In the genomic region with DNA sequence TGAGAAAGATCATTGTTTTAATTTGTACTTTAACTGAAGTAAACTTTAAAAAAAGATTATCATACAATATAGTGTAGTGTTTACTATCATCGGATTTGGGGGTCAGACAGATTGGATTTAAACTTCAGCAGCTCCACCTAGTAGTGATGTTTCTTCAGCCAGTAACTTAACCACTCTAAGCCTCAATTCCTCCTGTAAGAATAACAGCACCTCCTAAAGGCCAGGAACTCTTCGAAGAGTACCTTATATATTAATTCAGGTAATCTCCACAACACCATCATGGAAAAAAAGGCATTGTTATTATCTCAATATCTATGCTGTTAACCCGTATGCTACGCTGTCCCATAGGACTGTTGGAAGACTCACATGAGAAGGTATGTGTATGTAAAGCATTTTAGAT, we compare ENCODE assay signal across 23 cellular contexts.
"Had no signal": no experiment of that assay in that cellular context is flagged by ENCODE, and none has a peak within 500 bp of the region (broad histone marks: within the 10 kb centered on the region; RNA-seq: fewer than 3 reads in every experiment).

No MANE protein-coding gene starts in this region.

- H3K27me3 Mint-ChIP-seq: naive B cell, type B pancreatic cell had no signal

- H3K27ac Mint-ChIP-seq: naive B cell; nephron; stimulated activated effector memory CD8-positive, alpha-beta T cell treated with anti-CD3 and anti-CD28 coated beads, Interleukin-12 subunit alpha, Interleukin-12 subunit beta, amount 100 ng/mL, for 72 hours; type B pancreatic cell had no signal

- DNase-seq: effector CD4-positive, alpha-beta T cell; heart left ventricle; hippocampal formation; kidney; left colon; left ventricle myocardium superior; mesenchymal stem cell; naive B cell; psoas muscle; retina; right lobe of liver; stimulated activated CD4-positive, alpha-beta T cell treated with anti-CD3 and anti-CD28 coated beads, Interleukin-4, amount 100 ng/mL, for 1 hour; stimulated activated CD8-positive, alpha-beta memory T cell treated with anti-CD3 and anti-CD28 coated beads, Interleukin-4, amount 100 ng/mL, for 48 hours; stimulated activated naive CD8-positive, alpha-beta T cell treated with anti-CD3 and anti-CD28 coated beads, Interleukin-15, Interleukin-2, amounts not matched to agents 100 U/mL and 50 U/mL, for 24 hours; thyroid gland had no signal

- H3K79me2 ChIP-seq: parathyroid adenoma had no signal

- H3K9me3 Mint-ChIP-seq: type B pancreatic cell had no signal

- H3K9me3 ChIP-seq: psoas muscle, right lobe of liver, thyroid gland had no signal

- H3K27ac ChIP-seq: coronary artery, heart left ventricle, parathyroid adenoma, psoas muscle, right lobe of liver, suprapubic skin, thyroid gland had no signal

- H3K4me1 ChIP-seq: heart left ventricle, parathyroid adenoma, psoas muscle, right lobe of liver, suprapubic skin, thyroid gland had no signal

- H2AFZ ChIP-seq: parathyroid adenoma had no signal

- H3K36me3 Mint-ChIP-seq: naive B cell; stimulated activated effector memory CD8-positive, alpha-beta T cell treated with anti-CD3 and anti-CD28 coated beads, Interleukin-12 subunit alpha, Interleukin-12 subunit beta, amount 100 ng/mL, for 72 hours; type B pancreatic cell had no signal

- H3K4me1 Mint-ChIP-seq: naive B cell; nephron; stimulated activated effector memory CD8-positive, alpha-beta T cell treated with anti-CD3 and anti-CD28 coated beads, Interleukin-12 subunit alpha, Interleukin-12 subunit beta, amount 100 ng/mL, for 72 hours had no signal

- H3K36me3 ChIP-seq: heart left ventricle, right lobe of liver, suprapubic skin, thyroid gland had no signal

- H3K9ac ChIP-seq: parathyroid adenoma had no signal

- H3K4me3 Mint-ChIP-seq: naive B cell; nephron; stimulated activated effector memory CD8-positive, alpha-beta T cell treated with anti-CD3 and anti-CD28 coated beads, Interleukin-12 subunit alpha, Interleukin-12 subunit beta, amount 100 ng/mL, for 72 hours; type B pancreatic cell had no signal

- H3K27me3 ChIP-seq: heart left ventricle, right lobe of liver, suprapubic skin, thyroid gland had no signal

- ATAC-seq: esophagus mucosa; heart left ventricle; left colon; left ventricle myocardium superior; psoas muscle; right lobe of liver; stimulated activated effector memory CD8-positive, alpha-beta T cell treated with anti-CD3 and anti-CD28 coated beads, Interleukin-12 subunit alpha, Interleukin-12 subunit beta, amount 100 ng/mL, for 72 hours; stimulated activated naive CD8-positive, alpha-beta T cell treated with anti-CD3 and anti-CD28 coated beads, Interleukin-15, Interleukin-2, amounts not matched to agents 100 U/mL and 50 U/mL, for 24 hours had no signal

- H3K4me3 ChIP-seq: coronary artery, heart left ventricle, lung, psoas muscle, right lobe of liver, suprapubic skin, thyroid gland had no signal
